ENCODE assay signal across 14 cellular contexts in the genomic region with DNA sequence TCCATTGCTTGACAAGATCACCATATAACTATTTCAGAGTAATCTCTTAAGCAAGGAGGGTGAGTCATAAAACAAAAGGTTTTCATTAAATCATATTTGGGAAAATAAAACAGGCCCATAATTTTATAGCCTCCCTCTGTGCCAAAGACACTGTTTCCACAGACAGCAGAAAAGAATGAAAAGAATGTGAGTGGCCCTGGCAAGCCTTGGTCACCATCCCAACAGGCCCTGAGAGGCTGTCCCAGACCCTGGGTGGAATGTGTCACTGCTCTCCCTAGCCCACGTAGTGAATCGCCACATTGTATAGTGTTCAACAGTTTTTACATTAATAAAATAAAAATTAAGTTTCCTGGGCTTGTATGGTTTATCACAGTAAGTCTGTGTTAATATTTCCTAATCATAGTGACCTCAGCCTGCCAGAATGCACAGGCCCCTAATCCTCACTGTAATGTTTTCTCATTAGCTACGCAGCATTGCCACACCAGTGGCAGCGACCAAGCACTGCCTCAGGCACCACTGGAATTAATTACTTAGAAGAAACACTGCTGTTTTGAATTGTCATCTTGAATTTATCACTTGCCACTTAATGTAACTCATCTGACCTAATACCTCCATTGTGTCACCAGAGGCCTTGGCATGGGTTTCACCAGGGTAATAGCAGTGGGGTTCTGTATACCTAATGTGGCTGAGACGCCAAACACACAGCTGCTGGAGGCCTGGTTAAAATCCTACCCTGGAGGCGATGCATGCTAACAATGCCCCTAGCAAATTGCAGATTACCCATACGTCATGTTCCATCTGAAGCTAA.
A peak's percentile ranks its signal among the peaks of the same experiment; 100 is the strongest.
DNase-seq lines count a peak whose midpoint lies in the region; ATAC-seq and TF ChIP-seq lines count a peak whose summit lies in the region.
"Had no signal": no experiment of that assay in that cellular context is flagged by ENCODE, and none has a peak within 500 bp of the region (broad histone marks: within the 10 kb centered on the region; RNA-seq: fewer than 3 reads in every experiment).

No MANE protein-coding gene starts in this region.

- no peaks in the 10 kb centered on the region for H3K27me3 ChIP-seq in breast epithelium
- no peaks in the 10 kb centered on the region for H3K27me3 ChIP-seq in aorta (ENCODE audit: control insufficient read depth in 1 of 2, insufficient read depth in 2 of 2, low read length in 1 of 2)
- H3K27me3 ChIP-seq: vagina had no signal

- H3K4me1 ChIP-seq in breast epithelium: no peaks in the 10 kb centered on the region
- H3K4me1 ChIP-seq in aorta (ENCODE audit: control insufficient read depth in 1 of 2, insufficient read depth in 2 of 2, low read length in 2 of 2): no peaks in the 10 kb centered on the region
- H3K4me1 ChIP-seq: vagina had no signal

- intact Hi-C loops in Right ventricle myocardium inferior (cut with DNase I) (no loop called here), cardiac septum (cut with DNase I) (no loop called here), breast epithelium (cut with DNase I; ENCODE audit: low total_unique reads) (no loop called here), lower leg skin (cut with DNase I; ENCODE audit: low total_unique reads) (no loop called here), aorta (cut with DNase I) (no loop called here)

- H3K27ac ChIP-seq in breast epithelium (peak overlapping the region; percentile 83 to 91), aorta (ENCODE audit: low read depth in 1 of 2, low read length in 2 of 2) (no peak overlapping the region), caudate nucleus (ENCODE audit: low read depth, low read length) (no peak overlapping the region)
- H3K27ac ChIP-seq: vagina had no signal

- no peak overlapping the region for H3K4me3 ChIP-seq in breast epithelium
- no peak overlapping the region for H3K4me3 ChIP-seq in lower leg skin (ENCODE audit: low read depth, poor library complexity, severe bottlenecking)
- H3K4me3 ChIP-seq in aorta (ENCODE audit: low read length in 2 of 2): no peak overlapping the region
- H3K4me3 ChIP-seq: vagina had no signal

- TF ChIP-seq POLR2A in breast epithelium (IDR thresholded peaks at IDR 0.05) (no peak), lower leg skin (IDR thresholded peaks at IDR 0.05) (no peak)

- WGBS in lower leg skin, 2 donors: 50 to 51% methylated on average over 7 of the region's 7 CpGs
- 51 to 59% methylated on average over 7 of the region's 7 CpGs for WGBS in aorta, 2 donors

- no peaks in the 10 kb centered on the region for H3K9me3 ChIP-seq in breast epithelium
- H3K9me3 ChIP-seq in aorta (ENCODE audit: control insufficient read depth, low read length): no peaks in the 10 kb centered on the region
- H3K9me3 ChIP-seq: vagina had no signal

- H3K36me3 ChIP-seq in breast epithelium (no peaks in the 10 kb centered on the region), aorta (ENCODE audit: control insufficient read depth in 1 of 2, insufficient read depth in 2 of 2, low read length in 1 of 2) (no peaks in the 10 kb centered on the region)
- H3K36me3 ChIP-seq: vagina had no signal

- ATAC-seq in Right ventricle myocardium inferior: peak; percentile 84
- peak; percentile 74 for ATAC-seq in aorta (ENCODE audit: low FRiP score)
- ATAC-seq in HG02763 (IDR thresholded peaks at IDR 0.05; ENCODE audit: unreplicated experiment): no peak

- no peak for DNase-seq in Right ventricle myocardium inferior (ENCODE audit: missing footprints)
- no peak for DNase-seq in cardiac septum (ENCODE audit: low spot score)
- DNase-seq in breast epithelium (ENCODE audit: low spot score in 2 of 2): peak in 1 of 2 donors; percentile 78
- DNase-seq in lower leg skin (ENCODE audit: low spot score in 2 of 2): peak; percentile 66 to 89
- no peak for DNase-seq in aorta
- DNase-seq in stimulated activated CD4-positive, alpha-beta T cell treated with anti-CD3 and anti-CD28 coated beads, Interleukin-4, amount 100 ng/mL, for 4 hours: no peak
- DNase-seq in caudate nucleus (lab: John Stamatoyannopoulos, UW): no peak
- DNase-seq: activated CD4-positive, alpha-beta memory T cell treated with anti-CD3 and anti-CD28 coated beads, Interleukin-2, amount 10 ng/mL, durations not matched to agents 7 days and 5 days; naive B cell; NCI-H2029; SIG-M5; stimulated activated CD4-positive, alpha-beta T cell treated with anti-CD3 and anti-CD28 coated beads, Interleukin-4, amount 100 ng/mL, for 24 hours had no signal

- TF ChIP-seq CTCF in breast epithelium (IDR thresholded peaks at IDR 0.05): no peak
- no peak for TF ChIP-seq CTCF in lower leg skin (IDR thresholded peaks at IDR 0.05)

Comparison
In these comparisons a context has a peak if more than half of its experiments do, and no peak if none do; other contexts are left out.
1. DNase-seq: peak in lower leg skin (2 of 2); none in Right ventricle myocardium inferior (single experiment), cardiac septum (single experiment), aorta (0 of 2), stimulated activated CD4-positive, alpha-beta T cell treated with anti-CD3 and anti-CD28 coated beads, Interleukin-4, amount 100 ng/mL, for 4 hours (0 of 2) and caudate nucleus (0 of 61).
2. H3K27ac ChIP-seq: peak in breast epithelium (2 of 2); none in aorta (0 of 2) and caudate nucleus (single experiment).